ENCODE assay signal across 12 cellular contexts in genomic region chr4:9158392-9158791, GRCh38. TPM values are rescaled to one million over a fixed set of nuclear protein-coding genes. Genes with fewer than 3 reads are reported as not detected.
DNase-seq lines count a peak whose midpoint lies in the region; ATAC-seq and TF ChIP-seq lines count a peak whose summit lies in the region.
"Not testable (repeated sequence)": the region's sequence is repeated elsewhere in the genome, so short reads cannot be mapped to it uniquely, and the experiment has no call there.
"Had no signal": no experiment of that assay in that cellular context is flagged by ENCODE, and none has a peak within 500 bp of the region (broad histone marks: within the 10 kb centered on the region; RNA-seq: fewer than 3 reads in every experiment).

No MANE protein-coding gene starts in this region.

- H3K36me3 Mint-ChIP-seq in activated CD8-positive, alpha-beta T cell treated with anti-CD3 and anti-CD28 coated beads for 36 hours (ENCODE audit: low read depth); effector memory CD8-positive, alpha-beta T cell (ENCODE audit: insufficient read depth): not testable (repeated sequence)

- not testable (repeated sequence) for H3K27me3 ChIP-seq in BE2C; liver (ENCODE audit: control insufficient read depth in 4 of 4, insufficient read depth in 4 of 4, low read length in 3 of 4)

- TF ChIP-seq RAD21 in liver (IDR thresholded peaks at IDR 0.05) = peak in 1 of 2 donors; percentile 57

- H3K4me3 ChIP-seq in BE2C (ENCODE audit: low read depth, low read length); liver (ENCODE audit: low read depth in 1 of 3, low read length in 3 of 3): not testable (repeated sequence)

- not testable (repeated sequence) for H3K4me1 ChIP-seq in BE2C; liver (ENCODE audit: control insufficient read depth in 4 of 4, insufficient read depth in 4 of 4, low read length in 3 of 4)

- DNase-seq in BE2C (peak; percentile 70), M059J (ENCODE audit: low read depth) (peak; percentile 48)
- DNase-seq in RWPE1 (ENCODE audit: low spot score) = not testable (repeated sequence)
- peak; percentile 38 for DNase-seq in activated CD8-positive, alpha-beta T cell treated with anti-CD3 and anti-CD28 coated beads for 36 hours
- peak; percentile 21 for DNase-seq in activated T-helper 9 cell treated with anti-CD3 and anti-CD28 coated beads, Interleukin-2, amount 50 U/mL, for 16 hours (ENCODE audit: low read depth)
- peak in 2 of 3 experiments; percentile 8 to 33 for DNase-seq in effector memory CD8-positive, alpha-beta T cell
- DNase-seq in stimulated activated CD4-positive, alpha-beta T cell treated with anti-CD3 and anti-CD28 coated beads, Interleukin-1b, Interleukin-23, amount 100 ng/mL, for 48 hours = peak; percentile 30

- not testable (repeated sequence) for H3K9me3 ChIP-seq in BE2C; liver (ENCODE audit: control insufficient read depth in 4 of 4, low read length in 3 of 4)

- CTCF ChIA-PET in RWPE1 (lab: Yijun Ruan, JAX) = interaction anchor here (0.6 kb wide), 2 partner anchors 170 to 548 kb away, joined by 3 to 4 read pairs; no protein-coding TSS in a partner anchor
- CTCF ChIA-PET in activated CD8-positive, alpha-beta T cell treated with anti-CD3 and anti-CD28 coated beads for 36 hours (lab: Charles Lee) = not testable (repeated sequence)

- intact Hi-C loops in activated CD8-positive, alpha-beta T cell treated with anti-CD3 and anti-CD28 coated beads for 36 hours (cut with micrococcal nuclease) = not testable (repeated sequence)

- H3K27me3 Mint-ChIP-seq in activated CD8-positive, alpha-beta T cell treated with anti-CD3 and anti-CD28 coated beads for 36 hours; effector memory CD8-positive, alpha-beta T cell: not testable (repeated sequence)

- WGBS in liver = 36% methylated on average over 6 of the region's 6 CpGs

- H3K36me3 ChIP-seq in BE2C; liver (ENCODE audit: control insufficient read depth in 4 of 4, insufficient read depth in 3 of 4, low read depth in 1 of 4, low read length in 3 of 4): not testable (repeated sequence)

- H3K9ac ChIP-seq in liver (ENCODE audit: low read depth in 1 of 2, low read length in 2 of 2) = not testable (repeated sequence)

- H3K4me1 Mint-ChIP-seq in activated CD8-positive, alpha-beta T cell treated with anti-CD3 and anti-CD28 coated beads for 36 hours (ENCODE audit: low read depth) = peaks cover 16% of the 10 kb centered on the region
- H3K4me1 Mint-ChIP-seq in effector memory CD8-positive, alpha-beta T cell (ENCODE audit: low read depth in 2 of 2) = not testable (repeated sequence)

- ATAC-seq in activated CD8-positive, alpha-beta T cell treated with anti-CD3 and anti-CD28 coated beads for 36 hours; effector memory CD8-positive, alpha-beta T cell (replicated peaks): not testable (repeated sequence)

- not testable (repeated sequence) for H3K9me3 Mint-ChIP-seq in activated CD8-positive, alpha-beta T cell treated with anti-CD3 and anti-CD28 coated beads for 36 hours; effector memory CD8-positive, alpha-beta T cell

- POLR2A ChIA-PET in RWPE1 (lab: Yijun Ruan, JAX; ENCODE audit: low non-redundant PET); activated CD8-positive, alpha-beta T cell treated with anti-CD3 and anti-CD28 coated beads for 36 hours (lab: Charles Lee): not testable (repeated sequence)

- not testable (repeated sequence) for H3K27ac ChIP-seq in RWPE1; liver (ENCODE audit: low read depth in 1 of 2, low read length in 2 of 2)

- not testable (repeated sequence) for H3K27ac Mint-ChIP-seq in activated CD8-positive, alpha-beta T cell treated with anti-CD3 and anti-CD28 coated beads for 36 hours; effector memory CD8-positive, alpha-beta T cell

- H3K4me3 Mint-ChIP-seq in activated CD8-positive, alpha-beta T cell treated with anti-CD3 and anti-CD28 coated beads for 36 hours; effector memory CD8-positive, alpha-beta T cell: not testable (repeated sequence)

- TF ChIP-seq CTCF in BE2C (IDR thresholded peaks at IDR 0.05; ENCODE audit: low read depth, low read length) = peak; percentile 57
- peak; percentile 47 for TF ChIP-seq CTCF in RWPE1 (conservative IDR thresholded peaks at IDR 0.05; ENCODE audit: low read depth)
- not testable (repeated sequence) for TF ChIP-seq CTCF in activated CD8-positive, alpha-beta T cell treated with anti-CD3 and anti-CD28 coated beads for 36 hours (IDR thresholded peaks at IDR 0.05)
- peak; percentile 23 for TF ChIP-seq CTCF in liver (IDR thresholded peaks at IDR 0.05; ENCODE audit: low read depth, low read length, missing input control)

RNA-seq across cellular contexts. Expression of gene FAM90A26, which starts 11.8 kb away (rescaled TPM):
- polyA plus RNA-seq in BE2C (2012; ENCODE audit: insufficient read depth, insufficient read length, low read depth) = 0.32 TPM
- total RNA-seq in M059J (2014; rRNA removed; shearing (Covaris generic)) = not detected in 2 replicates
- total RNA-seq in activated CD8-positive, alpha-beta T cell treated with anti-CD3 and anti-CD28 coated beads for 36 hours = not detected
- total RNA-seq in liver = not detected
- polyA plus RNA-seq in liver = not detected
- total RNA-seq: Caco-2; CD4-positive, CD25-positive, alpha-beta regulatory T cell; HFFc6; Peyer's patch had no signal
- polyA plus RNA-seq: CD4-positive, CD25-positive, alpha-beta regulatory T cell had no signal

RNA-seq across cellular contexts. Expression of gene USP17L10, which starts 52.1 kb away (rescaled TPM):
- polyA plus RNA-seq in BE2C (2012; ENCODE audit: insufficient read depth, insufficient read length, low read depth) = not detected
- not detected in 2 replicates for total RNA-seq in M059J (2014; rRNA removed; shearing (Covaris generic))
- total RNA-seq in activated CD8-positive, alpha-beta T cell treated with anti-CD3 and anti-CD28 coated beads for 36 hours = not detected
- not detected for total RNA-seq in liver
- polyA plus RNA-seq in liver = not detected
- total RNA-seq: Caco-2; CD4-positive, CD25-positive, alpha-beta regulatory T cell; HFFc6; Peyer's patch had no signal
- polyA plus RNA-seq: CD4-positive, CD25-positive, alpha-beta regulatory T cell had no signal

RNA-seq across cellular contexts. Expression of gene USP17L11, which starts 56.8 kb away (rescaled TPM):
- not detected for polyA plus RNA-seq in BE2C (2012; ENCODE audit: insufficient read depth, insufficient read length, low read depth)
- total RNA-seq in M059J (2014; rRNA removed; shearing (Covaris generic)) = not detected in 2 replicates
- not detected for total RNA-seq in activated CD8-positive, alpha-beta T cell treated with anti-CD3 and anti-CD28 coated beads for 36 hours
- not detected for total RNA-seq in liver
- not detected for polyA plus RNA-seq in liver
- total RNA-seq: Caco-2; CD4-positive, CD25-positive, alpha-beta regulatory T cell; Peyer's patch had no signal
- polyA plus RNA-seq: CD4-positive, CD25-positive, alpha-beta regulatory T cell had no signal
